In the genomic region with DNA sequence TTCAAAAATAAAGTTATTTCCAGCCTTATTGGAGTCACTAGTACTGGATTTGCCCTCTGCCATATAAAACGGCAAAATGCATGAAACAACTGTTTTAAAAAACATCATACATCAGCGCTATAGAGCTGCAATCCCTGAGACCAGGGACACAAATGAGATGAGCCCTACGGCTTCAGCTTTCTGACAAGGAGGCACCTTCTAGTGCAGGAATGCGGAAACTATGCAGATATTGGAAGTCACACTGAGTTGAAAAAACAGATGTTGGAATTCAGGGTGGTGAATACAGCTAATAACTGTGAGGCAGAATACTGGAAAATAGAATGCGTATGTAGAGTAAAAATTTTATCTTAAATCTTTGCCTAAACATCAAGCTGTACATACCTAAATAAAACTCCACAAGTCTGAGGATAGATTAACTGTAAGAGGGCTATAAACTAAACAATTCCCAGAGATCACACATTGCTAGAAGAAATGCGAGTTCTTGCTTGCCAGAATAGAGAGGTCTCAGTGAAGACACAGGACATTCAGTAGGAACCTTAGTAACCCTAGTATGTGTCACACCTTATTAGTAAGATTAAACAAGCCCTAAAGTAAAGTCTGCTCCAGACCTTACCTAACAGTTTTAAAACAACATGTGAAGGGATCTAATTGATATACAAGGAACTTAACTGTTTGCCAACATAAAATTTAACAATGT, we compare ENCODE assay signal across 24 cellular contexts.
DNase-seq lines count a peak whose midpoint lies in the region; ATAC-seq and TF ChIP-seq lines count a peak whose summit lies in the region.
"Had no signal": no experiment of that assay in that cellular context is flagged by ENCODE, and none has a peak within 500 bp of the region (broad histone marks: within the 10 kb centered on the region; RNA-seq: fewer than 3 reads in every experiment).

No MANE protein-coding gene starts in this region.

- H3K27me3 ChIP-seq in HUES48 (ENCODE audit: control insufficient read depth, insufficient read depth, low read length), result no peaks in the 10 kb centered on the region
- no peaks in the 10 kb centered on the region for H3K27me3 ChIP-seq in ectodermal cell (ENCODE audit: control insufficient read depth, insufficient read depth, low read length, poor library complexity, severe bottlenecking)
- H3K27me3 ChIP-seq in kidney epithelial cell (ENCODE audit: control insufficient read depth, insufficient read depth, low read length), result no peaks in the 10 kb centered on the region
- H3K27me3 ChIP-seq in right cardiac atrium (ENCODE audit: control insufficient read depth, insufficient read depth), result no peaks in the 10 kb centered on the region
- H3K27me3 ChIP-seq: BE2C had no signal

- DNase-seq in kidney epithelial cell (ENCODE audit: low read depth) (peak; percentile 4), progenitor cell of endocrine pancreas (ENCODE audit: low spot score, unreplicated experiment) (no peak), erythroblast (lab: John Stamatoyannopoulos, UW) (no peak), right cardiac atrium (no peak), activated gamma-delta T cell treated with Interleukin-2 at 50 U/mL for 16 hours (no peak)
- DNase-seq: activated CD4-positive, alpha-beta memory T cell treated with anti-CD3 and anti-CD28 coated beads, Interleukin-2, amount 10 ng/mL, durations not matched to agents 7 days and 5 days; activated naive CD8-positive, alpha-beta T cell treated with anti-CD3 and anti-CD28 coated beads, Interleukin-2, amount 10 ng/mL, durations not matched to agents 7 days and 5 days; BE2C; effector memory CD8-positive, alpha-beta T cell; GF-D8; Kasumi-1; left ventricle myocardium inferior; midbrain; MV-4-11; natural killer cell; NCI-H1694 treated with DMSO at 0.1 percent for 48 hours; NCI-H524 treated with DMSO at 0.1 percent for 48 hours; NK-92 treated with Interleukin-12 subunit alpha and Interleukin-12 subunit beta, amount 100 ng/mL, for 24 hours; SHP77 treated with DMSO at 0.1 percent for 48 hours had no signal

- ATAC-seq in GM21825 (IDR thresholded peaks at IDR 0.05; ENCODE audit: unreplicated experiment), result no peak
- no peak for ATAC-seq in right cardiac atrium
- ATAC-seq: activated CD4-positive, CD25-positive, alpha-beta regulatory T cell treated with anti-CD3 and anti-CD28 coated beads, Interleukin-2, amount 50 U/mL, for 24 hours; effector memory CD8-positive, alpha-beta T cell; natural killer cell; Panc1 had no signal

- no peaks in the 10 kb centered on the region for H3K9me3 Mint-ChIP-seq in progenitor cell of endocrine pancreas (ENCODE audit: low read depth)
- H3K9me3 Mint-ChIP-seq: activated CD4-positive, alpha-beta memory T cell treated with anti-CD3 and anti-CD28 coated beads, Interleukin-2, amount 10 ng/mL, durations not matched to agents 7 days and 5 days had no signal

- WGBS in ectodermal cell, 2 experiments, result 59 to 67% methylated on average over 5 of the region's 6 CpGs
- WGBS in right cardiac atrium, result 48% methylated on average over 6 of the region's 6 CpGs

- no peaks in the 10 kb centered on the region for H3K36me3 ChIP-seq in HUES48 (ENCODE audit: control insufficient read depth, insufficient read depth, low read length)
- H3K36me3 ChIP-seq in ectodermal cell (ENCODE audit: control insufficient read depth, insufficient read depth, low read length), result no peaks in the 10 kb centered on the region
- H3K36me3 ChIP-seq in kidney epithelial cell (ENCODE audit: control insufficient read depth, insufficient read depth, low read length), result no peaks in the 10 kb centered on the region
- H3K36me3 ChIP-seq: BE2C, left ventricle myocardium inferior had no signal

- no peak for TF ChIP-seq POLR2A in erythroblast (IDR thresholded peaks at IDR 0.05; ENCODE audit: low read length)

- no peaks in the 10 kb centered on the region for H3K27me3 Mint-ChIP-seq in progenitor cell of endocrine pancreas
- H3K27me3 Mint-ChIP-seq: activated CD4-positive, alpha-beta memory T cell treated with anti-CD3 and anti-CD28 coated beads, Interleukin-2, amount 10 ng/mL, durations not matched to agents 7 days and 5 days; activated naive CD8-positive, alpha-beta T cell treated with anti-CD3 and anti-CD28 coated beads, Interleukin-2, amount 10 ng/mL, durations not matched to agents 7 days and 5 days; effector memory CD8-positive, alpha-beta T cell had no signal

- peak overlapping the region; percentile 33 for H3K27ac Mint-ChIP-seq in progenitor cell of endocrine pancreas
- H3K27ac Mint-ChIP-seq: activated CD4-positive, alpha-beta memory T cell treated with anti-CD3 and anti-CD28 coated beads, Interleukin-2, amount 10 ng/mL, durations not matched to agents 7 days and 5 days; activated naive CD8-positive, alpha-beta T cell treated with anti-CD3 and anti-CD28 coated beads, Interleukin-2, amount 10 ng/mL, durations not matched to agents 7 days and 5 days; effector memory CD8-positive, alpha-beta T cell; natural killer cell had no signal

- H3K4me1 Mint-ChIP-seq in progenitor cell of endocrine pancreas (ENCODE audit: low read depth), result peaks cover 42% of the 10 kb centered on the region
- H3K4me1 Mint-ChIP-seq: activated CD4-positive, alpha-beta memory T cell treated with anti-CD3 and anti-CD28 coated beads, Interleukin-2, amount 10 ng/mL, durations not matched to agents 7 days and 5 days; activated naive CD8-positive, alpha-beta T cell treated with anti-CD3 and anti-CD28 coated beads, Interleukin-2, amount 10 ng/mL, durations not matched to agents 7 days and 5 days; natural killer cell had no signal

- no peak overlapping the region for H3K4me3 Mint-ChIP-seq in progenitor cell of endocrine pancreas (ENCODE audit: low read depth)
- H3K4me3 Mint-ChIP-seq: activated CD4-positive, alpha-beta memory T cell treated with anti-CD3 and anti-CD28 coated beads, Interleukin-2, amount 10 ng/mL, durations not matched to agents 7 days and 5 days; activated naive CD8-positive, alpha-beta T cell treated with anti-CD3 and anti-CD28 coated beads, Interleukin-2, amount 10 ng/mL, durations not matched to agents 7 days and 5 days; effector memory CD8-positive, alpha-beta T cell; natural killer cell had no signal

- TF ChIP-seq CTCF in kidney epithelial cell (IDR thresholded peaks at IDR 0.05; ENCODE audit: insufficient read depth, low read length, poor library complexity, severe bottlenecking), result no peak
- no peak for TF ChIP-seq CTCF in progenitor cell of endocrine pancreas (IDR thresholded peaks at IDR 0.05; ENCODE audit: unreplicated experiment)

- peaks cover 47% of the 10 kb centered on the region for H3K4me1 ChIP-seq in HUES48 (ENCODE audit: control insufficient read depth, insufficient read depth, low read length)
- peaks cover 16% of the 10 kb centered on the region for H3K4me1 ChIP-seq in ectodermal cell (ENCODE audit: control insufficient read depth, insufficient read depth, low read length)
- no peaks in the 10 kb centered on the region for H3K4me1 ChIP-seq in right cardiac atrium (ENCODE audit: control insufficient read depth, insufficient read depth, low read length)
- H3K4me1 ChIP-seq: BE2C, left ventricle myocardium inferior had no signal

- H3K9ac ChIP-seq in HUES48 (ENCODE audit: low read depth, low read length), result no peak overlapping the region

- H3K4me3 ChIP-seq in HUES48 (ENCODE audit: low read depth, low read length) (0 out of 2 replicates have a peak overlapping the region, but pooled peaks have one; percentile 25), ectodermal cell (ENCODE audit: insufficient read depth, low read depth, low read length) (no peak overlapping the region), kidney epithelial cell (ENCODE audit: low read depth, low read length) (no peak overlapping the region), right cardiac atrium (ENCODE audit: low read length) (no peak overlapping the region)
- H3K4me3 ChIP-seq: left ventricle myocardium inferior had no signal

- H3K9me3 ChIP-seq in HUES48 (ENCODE audit: control insufficient read depth, insufficient read depth, low read length) (no peaks in the 10 kb centered on the region), ectodermal cell (ENCODE audit: control insufficient read depth, low read length) (no peaks in the 10 kb centered on the region), right cardiac atrium (ENCODE audit: control insufficient read depth, low read length) (no peaks in the 10 kb centered on the region)
- H3K9me3 ChIP-seq: BE2C had no signal

- intact Hi-C loops in right cardiac atrium (cut with DNase I), result no loop called here

- no peaks in the 10 kb centered on the region for H3K36me3 Mint-ChIP-seq in progenitor cell of endocrine pancreas (ENCODE audit: insufficient read depth)
- H3K36me3 Mint-ChIP-seq: activated naive CD8-positive, alpha-beta T cell treated with anti-CD3 and anti-CD28 coated beads, Interleukin-2, amount 10 ng/mL, durations not matched to agents 7 days and 5 days had no signal

- H3K27ac ChIP-seq in HUES48 (ENCODE audit: low read depth, low read length) (peak overlapping the region; percentile 76), ectodermal cell (ENCODE audit: insufficient read depth, low read depth, low read length, poor library complexity, severe bottlenecking) (peak overlapping the region; percentile 68), right cardiac atrium (ENCODE audit: low read length) (no peak overlapping the region)
- H3K27ac ChIP-seq: left ventricle myocardium inferior had no signal
